Comparison of ENCODE assay signal across 11 cellular contexts in the genomic region with DNA sequence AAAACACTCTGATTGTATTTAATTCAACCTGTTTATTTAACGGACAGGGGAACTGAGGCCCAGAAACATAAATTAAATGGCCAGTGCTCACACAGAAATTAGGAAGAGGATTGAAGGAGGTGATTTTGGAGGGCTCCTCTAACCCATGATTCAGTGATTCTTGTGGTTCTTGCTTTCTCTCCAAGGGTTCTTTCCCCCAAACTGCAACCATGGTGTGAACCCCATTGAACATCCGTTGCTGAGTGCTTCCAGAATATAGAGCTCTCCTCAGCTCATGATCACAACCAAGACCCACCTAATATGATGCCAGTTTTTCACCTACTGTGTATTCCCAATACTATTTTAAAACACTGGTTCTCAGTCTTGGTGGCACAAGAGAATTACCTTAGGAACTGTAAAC. TPM values are rescaled to one million over a fixed set of nuclear protein-coding genes. Genes with fewer than 3 reads are reported as not detected.
DNase-seq lines count a peak whose midpoint lies in the region; ATAC-seq, FAIRE-seq and TF ChIP-seq lines count a peak whose summit lies in the region.
"Had no signal": no experiment of that assay in that cellular context is flagged by ENCODE, and none has a peak within 500 bp of the region (broad histone marks: within the 10 kb centered on the region; RNA-seq: fewer than 3 reads in every experiment).

No MANE protein-coding gene starts in this region.

- no peaks in the 10 kb centered on the region for H3K27me3 Mint-ChIP-seq in activated T-cell treated with anti-CD3 and anti-CD28 coated beads, Interleukin-2, amount 50 U/mL, for 72 hours (ENCODE audit: low read depth)
- H3K27me3 Mint-ChIP-seq in activated naive CD8-positive, alpha-beta T cell treated with anti-CD3 and anti-CD28 coated beads, Interleukin-2, amount 10 ng/mL, durations not matched to agents 7 days and 5 days, result no peaks in the 10 kb centered on the region

- no peak for TF ChIP-seq POLR2A in thyroid gland (IDR thresholded peaks at IDR 0.05)
- TF ChIP-seq POLR2A in GM12892 (IDR thresholded peaks at IDR 0.05; ENCODE audit: low read depth, low read length), result no peak

- no peak for TF ChIP-seq CTCF in thyroid gland (IDR thresholded peaks at IDR 0.05)

- peak in 1 of 2 donors; percentile 41 for ATAC-seq in activated T-cell treated with anti-CD3 and anti-CD28 coated beads, Interleukin-2, amount 50 U/mL, for 72 hours (replicated peaks in 1 of 2)
- ATAC-seq in activated naive CD8-positive, alpha-beta T cell treated with anti-CD3 and anti-CD28 coated beads, Interleukin-2, amount 10 ng/mL, durations not matched to agents 7 days and 5 days (ENCODE audit: low read depth), result peak; percentile 31
- no peak for ATAC-seq in GM18511 (IDR thresholded peaks at IDR 0.05; ENCODE audit: unreplicated experiment)

- H2BK12ac ChIP-seq in mesenchymal stem cell (ENCODE audit: low read length in 2 of 2), result peak overlapping the region; percentile 65 to 83

- H2BK5ac ChIP-seq in mesenchymal stem cell (ENCODE audit: low read depth, low read length, poor library complexity, severe bottlenecking), result no peak overlapping the region

- H2AK5ac ChIP-seq in mesenchymal stem cell (ENCODE audit: low read length, severe bottlenecking), result peak overlapping the region; percentile 31

- 68% methylated on average over 2 of the region's 2 CpGs for WGBS in mesenchymal stem cell
- WGBS in thyroid gland, 2 donors, result 65 to 68% methylated on average over 2 of the region's 2 CpGs

- peak overlapping the region; percentile 66 for H2BK120ac ChIP-seq in mesenchymal stem cell (ENCODE audit: low read depth, low read length)

- peaks cover 16% of the 10 kb centered on the region for H3K4me1 ChIP-seq in mesenchymal stem cell (ENCODE audit: control insufficient read depth, insufficient read depth, low read depth, low read length)
- H3K4me1 ChIP-seq in thyroid gland, result peaks cover 14 to 43% of the 10 kb centered on the region in 2 donors

- H3K36me3 Mint-ChIP-seq in activated T-cell treated with anti-CD3 and anti-CD28 coated beads, Interleukin-2, amount 50 U/mL, for 72 hours (ENCODE audit: insufficient read depth in 2 of 2), result peaks cover 5 to 8% of the 10 kb centered on the region in 2 donors
- peaks cover 16% of the 10 kb centered on the region for H3K36me3 Mint-ChIP-seq in activated naive CD8-positive, alpha-beta T cell treated with anti-CD3 and anti-CD28 coated beads, Interleukin-2, amount 10 ng/mL, durations not matched to agents 7 days and 5 days

- no peak overlapping the region for H2BK15ac ChIP-seq in mesenchymal stem cell (ENCODE audit: low read depth, poor library complexity, severe bottlenecking)

- no peaks in the 10 kb centered on the region for H3K79me1 ChIP-seq in mesenchymal stem cell (replicated peaks; ENCODE audit: low read length, poor library complexity, severe bottlenecking)

- intact Hi-C loops in thyroid gland (cut with DNase I), result loop anchor here (5.0 kb wide), 1 partner anchor 52 kb away; no protein-coding TSS in a partner anchor

- no peaks in the 10 kb centered on the region for H3K9me3 ChIP-seq in mesenchymal stem cell (ENCODE audit: control insufficient read depth, low read length)
- no peaks in the 10 kb centered on the region for H3K9me3 ChIP-seq in thyroid gland

- H3K9ac ChIP-seq in mesenchymal stem cell (ENCODE audit: low read length), result peak overlapping the region; percentile 51

- H3K27ac ChIP-seq in mesenchymal stem cell (ENCODE audit: low read length, poor library complexity, severe bottlenecking) (peak overlapping the region; percentile 62), thyroid gland (peak overlapping the region; percentile 72 to 86 (median 85))

- no peak overlapping the region for H3K4me2 ChIP-seq in mesenchymal stem cell (ENCODE audit: low read length, poor library complexity, severe bottlenecking)

- H4K8ac ChIP-seq in mesenchymal stem cell (ENCODE audit: low read length), result peak overlapping the region; percentile 46

- H3K4me3 Mint-ChIP-seq in activated T-cell treated with anti-CD3 and anti-CD28 coated beads, Interleukin-2, amount 50 U/mL, for 72 hours, result peak overlapping the region; percentile 71 to 83
- peak overlapping the region; percentile 81 for H3K4me3 Mint-ChIP-seq in activated naive CD8-positive, alpha-beta T cell treated with anti-CD3 and anti-CD28 coated beads, Interleukin-2, amount 10 ng/mL, durations not matched to agents 7 days and 5 days

- H3K4ac ChIP-seq in mesenchymal stem cell (ENCODE audit: low read depth in 1 of 2, low read length in 2 of 2), result peak overlapping the region in 1 of 2 experiments; percentile 90

- no peak for FAIRE-seq in GM12892 (lab: Jason Lieb, UNC)

- no peaks in the 10 kb centered on the region for H3K9me3 Mint-ChIP-seq in activated T-cell treated with anti-CD3 and anti-CD28 coated beads, Interleukin-2, amount 50 U/mL, for 72 hours
- no peaks in the 10 kb centered on the region for H3K9me3 Mint-ChIP-seq in activated naive CD8-positive, alpha-beta T cell treated with anti-CD3 and anti-CD28 coated beads, Interleukin-2, amount 10 ng/mL, durations not matched to agents 7 days and 5 days

- peak overlapping the region; percentile 80 for H3K27ac Mint-ChIP-seq in activated T-cell treated with anti-CD3 and anti-CD28 coated beads, Interleukin-2, amount 50 U/mL, for 72 hours
- peak overlapping the region; percentile 85 for H3K27ac Mint-ChIP-seq in activated naive CD8-positive, alpha-beta T cell treated with anti-CD3 and anti-CD28 coated beads, Interleukin-2, amount 10 ng/mL, durations not matched to agents 7 days and 5 days

- H3K23ac ChIP-seq in mesenchymal stem cell (ENCODE audit: low read length in 2 of 2), result no peak overlapping the region

- H3K4me3 ChIP-seq in mesenchymal stem cell (ENCODE audit: insufficient read depth in 1 of 2, low read depth in 1 of 2, low read length in 2 of 2) (peak overlapping the region in 1 of 2 experiments; percentile 15), thyroid gland (replicated peaks in 1 of 3) (no peak overlapping the region)

- H2AFZ ChIP-seq in mesenchymal stem cell (ENCODE audit: low read depth, low read length), result no peak overlapping the region

- H4K91ac ChIP-seq in mesenchymal stem cell (ENCODE audit: low read length), result no peak overlapping the region

- peaks cover 60% of the 10 kb centered on the region for H3K4me1 Mint-ChIP-seq in activated T-cell treated with anti-CD3 and anti-CD28 coated beads, Interleukin-2, amount 50 U/mL, for 72 hours (ENCODE audit: low read depth)
- peaks cover 50% of the 10 kb centered on the region for H3K4me1 Mint-ChIP-seq in activated naive CD8-positive, alpha-beta T cell treated with anti-CD3 and anti-CD28 coated beads, Interleukin-2, amount 10 ng/mL, durations not matched to agents 7 days and 5 days

- H3K27me3 ChIP-seq in mesenchymal stem cell (ENCODE audit: control insufficient read depth in 1 of 2, insufficient read depth in 1 of 2, low read length in 2 of 2) (no peaks in the 10 kb centered on the region), thyroid gland (no peaks in the 10 kb centered on the region)

- no peak overlapping the region for H3K14ac ChIP-seq in mesenchymal stem cell (ENCODE audit: low read length in 2 of 2)

- POLR2A ChIA-PET in activated naive CD8-positive, alpha-beta T cell treated with anti-CD3 and anti-CD28 coated beads, Interleukin-2, amount 10 ng/mL, durations not matched to agents 7 days and 5 days (lab: Charles Lee), result interaction anchor here (1.0 to 2.3 kb wide), 6 partner anchors 30 to 78 kb away, joined by 3 to 7 read pairs (median 4); no protein-coding TSS in a partner anchor

- peak overlapping the region in 1 of 2 experiments; percentile 79 for H3K18ac ChIP-seq in mesenchymal stem cell (ENCODE audit: low read depth in 1 of 2, low read length in 2 of 2)

- H3K36me3 ChIP-seq in mesenchymal stem cell (ENCODE audit: control insufficient read depth in 1 of 2, insufficient read depth in 2 of 2, low read depth in 1 of 2, low read length in 2 of 2) (no peaks in the 10 kb centered on the region), thyroid gland (no peaks in the 10 kb centered on the region)

- DNase-seq in activated T-cell treated with anti-CD3 and anti-CD28 coated beads, Interleukin-2, amount 50 U/mL, for 72 hours, result no peak
- no peak for DNase-seq in activated T-cell treated with anti-CD3 and anti-CD28 coated beads, Interleukin-2, amount 50 U/mL, for 48 hours
- DNase-seq in activated naive CD8-positive, alpha-beta T cell treated with anti-CD3 and anti-CD28 coated beads, Interleukin-2, amount 10 ng/mL, durations not matched to agents 7 days and 5 days, result no peak
- no peak for DNase-seq in mesenchymal stem cell
- DNase-seq in thyroid gland, result no peak
- no peak for DNase-seq in GM12892 (ENCODE audit: insufficient read length)
- no peak for DNase-seq in epidermal melanocyte (ENCODE audit: insufficient read length, low spot score)

RNA-seq across cellular contexts. Expression of a gene that starts 41.4 kb away (rescaled TPM):
- total RNA-seq in activated T-cell treated with anti-CD3 and anti-CD28 coated beads, Interleukin-2, amount 50 U/mL, for 72 hours, result not detected
- not detected for total RNA-seq in activated naive CD8-positive, alpha-beta T cell treated with anti-CD3 and anti-CD28 coated beads, Interleukin-2, amount 10 ng/mL, durations not matched to agents 7 days and 5 days
- polyA plus RNA-seq in mesenchymal stem cell (2013, experiment 1 of 2), result 3.1 TPM
- 3.2 TPM for polyA plus RNA-seq in mesenchymal stem cell (2013, experiment 2 of 2)
- not detected for total RNA-seq in thyroid gland
- not detected for polyA plus RNA-seq in GM12892 (2012; ENCODE audit: missing spikeins)
- total RNA-seq: H4, mononuclear cell had no signal
- polyA plus RNA-seq: BJ had no signal
